ENCODE assay signal across 25 cellular contexts in genomic region chr11:125274774-125275173, GRCh38.
"Had no signal": no experiment of that assay in that cellular context is flagged by ENCODE, and none has a peak within 500 bp of the region (broad histone marks: within the 10 kb centered on the region; RNA-seq: fewer than 3 reads in every experiment).

No MANE protein-coding gene starts in this region.

- H3K36me3 ChIP-seq: colonic mucosa, esophagus squamous epithelium, gastrocnemius medialis, heart right ventricle, left lung, lower lobe of right lung had no signal

- H3K9me3 ChIP-seq: colonic mucosa, esophagus squamous epithelium, gastrocnemius medialis, heart right ventricle, left lung, lower lobe of right lung had no signal

- FAIRE-seq: endometrium, islet of Langerhans, keratinocyte had no signal

- ATAC-seq: effector memory CD8-positive, alpha-beta T cell; esophagus mucosa; gastrocnemius medialis; heart right ventricle; left cardiac atrium; left lung; left ventricle myocardium superior; lower lobe of right lung had no signal

- H3K27ac ChIP-seq: colonic mucosa, epithelial cell of prostate, esophagus squamous epithelium, gastrocnemius medialis, left lung, lower lobe of right lung had no signal

- H3K27me3 ChIP-seq: colonic mucosa, gastrocnemius medialis, heart right ventricle, left lung had no signal

- H3K4me3 ChIP-seq: colonic mucosa, esophagus squamous epithelium, gastrocnemius medialis, heart right ventricle, left lung, lower lobe of right lung had no signal

- H3K4me1 ChIP-seq: colonic mucosa, esophagus squamous epithelium, gastrocnemius medialis, left lung, lower lobe of right lung had no signal

- DNase-seq: colonic mucosa; cortex of kidney; effector CD8-positive, alpha-beta T cell; effector memory CD8-positive, alpha-beta T cell; endodermal cell; erythroblast; esophagus squamous epithelium; foreskin fibroblast; foreskin melanocyte; gastrocnemius medialis; glutamatergic neuron; head of caudate nucleus; heart right ventricle; hippocampal formation; left cardiac atrium; left lung; left ventricle myocardium superior; lower lobe of right lung; mesendoderm; midbrain had no signal
